Comparison of ENCODE assay signal across 1 cellular context in genomic region chr1:157195521-157196244, GRCh38.
TF ChIP-seq lines count a peak whose summit lies in the region.

No MANE protein-coding gene starts in this region.

TF ChIP-seq in GM23338, 12 proteins besides CTCF, POLR2A, EP300 and RAD21 (continued from another document):
- TF ChIP-seq, protein P1, sequence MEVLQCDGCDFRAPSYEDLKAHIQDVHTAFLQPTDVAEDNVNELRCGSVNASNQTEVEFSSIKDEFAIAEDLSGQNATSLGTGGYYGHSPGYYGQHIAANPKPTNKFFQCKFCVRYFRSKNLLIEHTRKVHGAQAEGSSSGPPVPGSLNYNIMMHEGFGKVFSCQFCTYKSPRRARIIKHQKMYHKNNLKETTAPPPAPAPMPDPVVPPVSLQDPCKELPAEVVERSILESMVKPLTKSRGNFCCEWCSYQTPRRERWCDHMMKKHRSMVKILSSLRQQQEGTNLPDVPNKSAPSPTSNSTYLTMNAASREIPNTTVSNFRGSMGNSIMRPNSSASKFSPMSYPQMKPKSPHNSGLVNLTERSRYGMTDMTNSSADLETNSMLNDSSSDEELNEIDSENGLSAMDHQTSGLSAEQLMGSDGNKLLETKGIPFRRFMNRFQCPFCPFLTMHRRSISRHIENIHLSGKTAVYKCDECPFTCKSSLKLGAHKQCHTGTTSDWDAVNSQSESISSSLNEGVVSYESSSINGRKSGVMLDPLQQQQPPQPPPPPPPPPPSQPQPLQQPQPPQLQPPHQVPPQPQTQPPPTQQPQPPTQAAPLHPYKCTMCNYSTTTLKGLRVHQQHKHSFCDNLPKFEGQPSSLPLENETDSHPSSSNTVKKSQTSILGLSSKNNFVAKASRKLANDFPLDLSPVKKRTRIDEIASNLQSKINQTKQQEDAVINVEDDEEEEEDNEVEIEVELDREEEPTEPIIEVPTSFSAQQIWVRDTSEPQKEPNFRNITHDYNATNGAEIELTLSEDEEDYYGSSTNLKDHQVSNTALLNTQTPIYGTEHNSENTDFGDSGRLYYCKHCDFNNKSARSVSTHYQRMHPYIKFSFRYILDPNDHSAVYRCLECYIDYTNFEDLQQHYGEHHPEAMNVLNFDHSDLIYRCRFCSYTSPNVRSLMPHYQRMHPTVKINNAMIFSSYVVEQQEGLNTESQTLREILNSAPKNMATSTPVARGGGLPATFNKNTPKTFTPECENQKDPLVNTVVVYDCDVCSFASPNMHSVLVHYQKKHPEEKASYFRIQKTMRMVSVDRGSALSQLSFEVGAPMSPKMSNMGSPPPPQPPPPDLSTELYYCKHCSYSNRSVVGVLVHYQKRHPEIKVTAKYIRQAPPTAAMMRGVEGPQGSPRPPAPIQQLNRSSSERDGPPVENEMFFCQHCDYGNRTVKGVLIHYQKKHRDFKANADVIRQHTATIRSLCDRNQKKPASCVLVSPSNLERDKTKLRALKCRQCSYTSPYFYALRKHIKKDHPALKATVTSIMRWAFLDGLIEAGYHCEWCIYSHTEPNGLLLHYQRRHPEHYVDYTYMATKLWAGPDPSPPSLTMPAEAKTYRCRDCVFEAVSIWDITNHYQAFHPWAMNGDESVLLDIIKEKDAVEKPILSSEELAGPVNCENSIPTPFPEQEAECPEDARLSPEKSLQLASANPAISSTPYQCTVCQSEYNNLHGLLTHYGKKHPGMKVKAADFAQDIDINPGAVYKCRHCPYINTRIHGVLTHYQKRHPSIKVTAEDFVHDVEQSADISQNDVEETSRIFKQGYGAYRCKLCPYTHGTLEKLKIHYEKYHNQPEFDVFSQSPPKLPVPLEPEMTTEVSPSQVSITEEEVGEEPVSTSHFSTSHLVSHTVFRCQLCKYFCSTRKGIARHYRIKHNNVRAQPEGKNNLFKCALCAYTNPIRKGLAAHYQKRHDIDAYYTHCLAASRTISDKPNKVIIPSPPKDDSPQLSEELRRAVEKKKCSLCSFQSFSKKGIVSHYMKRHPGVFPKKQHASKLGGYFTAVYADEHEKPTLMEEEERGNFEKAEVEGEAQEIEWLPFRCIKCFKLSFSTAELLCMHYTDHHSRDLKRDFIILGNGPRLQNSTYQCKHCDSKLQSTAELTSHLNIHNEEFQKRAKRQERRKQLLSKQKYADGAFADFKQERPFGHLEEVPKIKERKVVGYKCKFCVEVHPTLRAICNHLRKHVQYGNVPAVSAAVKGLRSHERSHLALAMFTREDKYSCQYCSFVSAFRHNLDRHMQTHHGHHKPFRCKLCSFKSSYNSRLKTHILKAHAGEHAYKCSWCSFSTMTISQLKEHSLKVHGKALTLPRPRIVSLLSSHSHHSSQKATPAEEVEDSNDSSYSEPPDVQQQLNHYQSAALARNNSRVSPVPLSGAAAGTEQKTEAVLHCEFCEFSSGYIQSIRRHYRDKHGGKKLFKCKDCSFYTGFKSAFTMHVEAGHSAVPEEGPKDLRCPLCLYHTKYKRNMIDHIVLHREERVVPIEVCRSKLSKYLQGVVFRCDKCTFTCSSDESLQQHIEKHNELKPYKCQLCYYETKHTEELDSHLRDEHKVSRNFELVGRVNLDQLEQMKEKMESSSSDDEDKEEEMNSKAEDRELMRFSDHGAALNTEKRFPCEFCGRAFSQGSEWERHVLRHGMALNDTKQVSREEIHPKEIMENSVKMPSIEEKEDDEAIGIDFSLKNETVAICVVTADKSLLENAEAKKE (CRISPR knock-in tag; IDR thresholded peaks at IDR 0.05): no peak
